9 cellular contexts compared by ENCODE assay signal in genomic region chr20:44747166-44748004, GRCh38. TPM values are rescaled to one million over a fixed set of nuclear protein-coding genes. Genes with fewer than 3 reads are reported as not detected.
DNase-seq lines count a peak whose midpoint lies in the region; ATAC-seq and TF ChIP-seq lines count a peak whose summit lies in the region.
"Had no signal": no experiment of that assay in that cellular context is flagged by ENCODE, and none has a peak within 500 bp of the region (broad histone marks: within the 10 kb centered on the region; RNA-seq: fewer than 3 reads in every experiment).

No MANE protein-coding gene starts in this region.

- H3K27ac ChIP-seq in Peyer's patch (no peak overlapping the region), neuronal stem cell (replicated peaks; ENCODE audit: low read length) (no peak overlapping the region), tibial nerve (no peak overlapping the region)

- H3K27me3 ChIP-seq in Peyer's patch (no peaks in the 10 kb centered on the region), neuronal stem cell (ENCODE audit: control insufficient read depth in 3 of 3, insufficient read depth in 3 of 3, low read depth in 1 of 3, low read length in 3 of 3) (peaks cover 4 to 64% (median 22%) of the 10 kb centered on the region in 3 experiments), tibial nerve (peaks cover 0 to 26% of the 10 kb centered on the region in 2 donors)

- DNase-seq in DMS53 (lab: John Stamatoyannopoulos, UW) (peak; percentile 96), Peyer's patch (peak; percentile 47 to 88 (median 70)), foreskin fibroblast (peak; percentile 49 to 85), neuronal stem cell (ENCODE audit: low spot score) (peak; percentile 73), tibial nerve (ENCODE audit: low spot score in 2 of 2) (peak; percentile 62 to 86)
- peak; percentile 24 for DNase-seq in activated T-helper 9 cell treated with anti-CD3 and anti-CD28 coated beads, Interleukin-2, amount 50 U/mL, for 16 hours (ENCODE audit: low read depth)

- H2BK12ac ChIP-seq in neuronal stem cell (ENCODE audit: low read length) = no peak overlapping the region

- H3K4ac ChIP-seq in neuronal stem cell (ENCODE audit: low read length) = no peak overlapping the region

- no peak overlapping the region for H2BK15ac ChIP-seq in neuronal stem cell (ENCODE audit: low read length)

- H2BK5ac ChIP-seq in neuronal stem cell (ENCODE audit: low read length) = no peak overlapping the region

- H4K91ac ChIP-seq in neuronal stem cell (ENCODE audit: low read depth, low read length, poor library complexity) = no peak overlapping the region

- TF ChIP-seq POLR2A in Peyer's patch (IDR thresholded peaks at IDR 0.05) = no peak
- TF ChIP-seq POLR2A in tibial nerve (IDR thresholded peaks at IDR 0.05) = no peak

- no peak overlapping the region for H3K4me2 ChIP-seq in neuronal stem cell (ENCODE audit: insufficient read depth, low read length, poor library complexity, severe bottlenecking)

- no peak overlapping the region for H3K9ac ChIP-seq in neuronal stem cell (ENCODE audit: low read depth, low read length, poor library complexity)

- no peak overlapping the region for H3K14ac ChIP-seq in neuronal stem cell (ENCODE audit: low read length)

- no peak overlapping the region for H3K23ac ChIP-seq in neuronal stem cell (ENCODE audit: low read depth, low read length, poor library complexity)

- no peak for ATAC-seq in HG02571 (IDR thresholded peaks at IDR 0.05; ENCODE audit: unreplicated experiment)

- WGBS in neuronal stem cell (ENCODE audit: extremely low coverage in 2 of 2, insufficient read length in 2 of 2, insufficient replicate concordance in 1 of 2), 2 donors = no CpG with 5 or more reads among the region's 5 CpGs
- 4 to 16% methylated on average over 5 of the region's 5 CpGs for WGBS in tibial nerve, 2 donors

- H2AFZ ChIP-seq in neuronal stem cell (ENCODE audit: low read length) = no peak overlapping the region

- no peaks in the 10 kb centered on the region for H3K9me3 ChIP-seq in Peyer's patch
- H3K9me3 ChIP-seq in neuronal stem cell (replicated peaks in 1 of 2; ENCODE audit: control insufficient read depth in 2 of 2, insufficient read depth in 1 of 2, low read depth in 1 of 2, low read length in 2 of 2) = no peaks in the 10 kb centered on the region
- H3K9me3 ChIP-seq in tibial nerve = no peaks in the 10 kb centered on the region

- H3K4me3 ChIP-seq in Peyer's patch (no peak overlapping the region), foreskin fibroblast (ENCODE audit: low read depth in 1 of 2, low read length in 2 of 2) (no peak overlapping the region), neuronal stem cell (ENCODE audit: low read length in 2 of 2) (no peak overlapping the region), tibial nerve (no peak overlapping the region)

- TF ChIP-seq EP300 in tibial nerve (IDR thresholded peaks at IDR 0.05) = no peak

- no peak overlapping the region for H3K18ac ChIP-seq in neuronal stem cell (ENCODE audit: low read length)

- no peaks in the 10 kb centered on the region for H3K79me1 ChIP-seq in neuronal stem cell (ENCODE audit: low read depth, low read length)

- H4K8ac ChIP-seq in neuronal stem cell (ENCODE audit: low read depth, low read length) = no peak overlapping the region

- H2AK5ac ChIP-seq in neuronal stem cell (ENCODE audit: low read depth, low read length) = no peak overlapping the region

- TF ChIP-seq CTCF in LNCAP (IDR thresholded peaks at IDR 0.05) (peak; percentile 77), Peyer's patch (IDR thresholded peaks at IDR 0.05) (peak; percentile 25 to 63 (median 56)), foreskin fibroblast (IDR thresholded peaks at IDR 0.05; ENCODE audit: low read depth, low read length) (peak; percentile 77), tibial nerve (IDR thresholded peaks at IDR 0.05) (peak; percentile 55 to 68 (median 58))

- H3K36me3 ChIP-seq in Peyer's patch (no peaks in the 10 kb centered on the region), neuronal stem cell (replicated peaks in 1 of 2; ENCODE audit: control insufficient read depth in 2 of 2, insufficient read depth in 2 of 2, low read length in 2 of 2) (no peaks in the 10 kb centered on the region), tibial nerve (no peaks in the 10 kb centered on the region)

- H2BK120ac ChIP-seq in neuronal stem cell (ENCODE audit: low read depth, low read length) = no peak overlapping the region

- H3K4me1 ChIP-seq in Peyer's patch = peaks cover 0 to 17% (median 4%) of the 10 kb centered on the region in 4 donors
- peaks cover 0 to 4% of the 10 kb centered on the region in 2 donors for H3K4me1 ChIP-seq in neuronal stem cell (ENCODE audit: control insufficient read depth in 2 of 2, insufficient read depth in 1 of 2, low read depth in 1 of 2, low read length in 2 of 2)
- H3K4me1 ChIP-seq in tibial nerve = peaks cover 0 to 40% (median 9%) of the 10 kb centered on the region in 4 donors

RNA-seq across cellular contexts. Expression of gene KCNK15, which starts 1.7 kb away (rescaled TPM):
- under 1 TPM in 1 of 4 donors, not detected in 3; 0.54 TPM for total RNA-seq in Peyer's patch
- 0.08 TPM for polyA plus RNA-seq in neuronal stem cell (2013, experiment 1 of 2)
- 0.04 TPM for polyA plus RNA-seq in neuronal stem cell (2013, experiment 2 of 2)
- total RNA-seq in tibial nerve = 1 to 10 TPM in 3 of 4 donors, under 1 TPM in 1; 0.87 to 6.0 (median 1.5) TPM
- total RNA-seq: T-helper 2 cell treated with Interferon-gamma antibody and Interleukin-4, amounts not matched to agents 100 ng/mL and 5 ng/mL, for 36 hours had no signal

RNA-seq across cellular contexts. Expression of gene CCN5, which starts 32.2 kb away (rescaled TPM):
- total RNA-seq in Peyer's patch (10 to 100 TPM in 2 of 4 donors, 1 to 10 TPM in 2; 5.8 to 32.2 (median 11.2) TPM), tibial nerve (1,000 to 10,000 TPM in 1 of 4 donors, 100 to 1,000 TPM in 2, 10 to 100 TPM in 1; 84.0 to 1,826 (median 378) TPM)
- not detected for polyA plus RNA-seq in neuronal stem cell (2013, experiment 1 of 2)
- polyA plus RNA-seq in neuronal stem cell (2013, experiment 2 of 2) = not detected
- total RNA-seq: T-helper 2 cell treated with Interferon-gamma antibody and Interleukin-4, amounts not matched to agents 100 ng/mL and 5 ng/mL, for 36 hours had no signal

Comparison
In these comparisons a context has a peak if more than half of its experiments do, and no peak if none do; other contexts are left out.
1. DNase-seq: peak in every context shown above with its lines; median percentile 96 in DMS53; 74 in tibial nerve; 73 in neuronal stem cell; 70 in Peyer's patch; 67 in foreskin fibroblast; 24 in activated T-helper 9 cell treated with anti-CD3 and anti-CD28 coated beads, Interleukin-2, amount 50 U/mL, for 16 hours.